Comparison of ENCODE assay signal across 8 cellular contexts in genomic region chr2:229416116-229416694, GRCh38.
DNase-seq lines count a peak whose midpoint lies in the region; ATAC-seq, FAIRE-seq and TF ChIP-seq lines count a peak whose summit lies in the region.

No MANE protein-coding gene starts in this region.

- H3K36me3 ChIP-seq in kidney (ENCODE audit: control insufficient read depth in 1 of 2, insufficient read depth in 2 of 2, low read length in 2 of 2) = no peaks in the 10 kb centered on the region
- H3K36me3 ChIP-seq in spleen = no peaks in the 10 kb centered on the region

- DNase-seq in HFFc6 = peak; percentile 3
- peak; percentile 51 for DNase-seq in astrocyte of the hippocampus (ENCODE audit: low read depth, low spot score)
- DNase-seq in kidney = peak; percentile 87
- DNase-seq in spleen = no peak
- DNase-seq in islet precursor cell = no peak
- no peak for DNase-seq in glutamatergic neuron
- no peak for DNase-seq in epidermal melanocyte (ENCODE audit: insufficient read length, low spot score)

- H3K9me3 Mint-ChIP-seq in HFFc6 = no peaks in the 10 kb centered on the region
- H3K9me3 Mint-ChIP-seq in glutamatergic neuron (ENCODE audit: unreplicated experiment) = peaks cover 1% of the 10 kb centered on the region

- H3K27me3 Mint-ChIP-seq in HFFc6 (ENCODE audit: insufficient read depth) (no peaks in the 10 kb centered on the region), glutamatergic neuron (ENCODE audit: unreplicated experiment) (peaks cover 4% of the 10 kb centered on the region)

- TF ChIP-seq CTCF in HFFc6 (IDR thresholded peaks at IDR 0.05) = no peak
- no peak for TF ChIP-seq CTCF in kidney (IDR thresholded peaks at IDR 0.05; ENCODE audit: borderline replicate concordance, extremely low read depth, insufficient read depth)
- peak in 1 of 11 experiments; percentile 6 for TF ChIP-seq CTCF in spleen (IDR thresholded peaks at IDR 0.05 in 8 of 11, conservative IDR thresholded peaks at IDR 0.05 in 3 of 11)
- TF ChIP-seq CTCF in glutamatergic neuron (IDR thresholded peaks at IDR 0.05; ENCODE audit: partially characterized antibody, unreplicated experiment) = no peak

- H3K4me1 ChIP-seq in kidney (ENCODE audit: control insufficient read depth in 1 of 2, insufficient read depth in 1 of 2, low read depth in 1 of 2, low read length in 2 of 2) = peaks cover 0 to 3% of the 10 kb centered on the region in 2 donors
- peaks cover 0 to 24% (median 7%) of the 10 kb centered on the region in 6 donors for H3K4me1 ChIP-seq in spleen

- no peak for ATAC-seq in GM18517 (IDR thresholded peaks at IDR 0.05; ENCODE audit: unreplicated experiment)

- TF ChIP-seq POLR2A in spleen (IDR thresholded peaks at IDR 0.05) = no peak

- H3K4me1 Mint-ChIP-seq in HFFc6 (ENCODE audit: low read depth) (peaks cover 16% of the 10 kb centered on the region), glutamatergic neuron (ENCODE audit: low read depth, unreplicated experiment) (peaks cover 15% of the 10 kb centered on the region)

- 8 to 22% (median 15%) methylated on average over 5 of the region's 5 CpGs for WGBS in spleen, 5 donors

- H3K36me3 Mint-ChIP-seq in HFFc6 (ENCODE audit: low read depth) = no peaks in the 10 kb centered on the region
- H3K36me3 Mint-ChIP-seq in glutamatergic neuron (ENCODE audit: unreplicated experiment) = peaks cover 5% of the 10 kb centered on the region

- H3K9me3 ChIP-seq in kidney (ENCODE audit: control insufficient read depth in 1 of 2, low read length in 2 of 2) (no peaks in the 10 kb centered on the region), spleen (peaks cover 0 to 5% (median 0%) of the 10 kb centered on the region in 8 donors)

- peak overlapping the region; percentile 36; the same call in 1 of the 2 replicates for H3K4me3 Mint-ChIP-seq in HFFc6
- no peak overlapping the region for H3K4me3 Mint-ChIP-seq in glutamatergic neuron (ENCODE audit: unreplicated experiment)

- H3K27me3 ChIP-seq in spleen (replicated peaks in 1 of 7) = no peaks in the 10 kb centered on the region

- no peak overlapping the region for H3K9ac ChIP-seq in kidney (ENCODE audit: low read length in 2 of 2)

- peak overlapping the region; percentile 56; the same call in 1 of the 2 replicates for H3K27ac Mint-ChIP-seq in HFFc6
- H3K27ac Mint-ChIP-seq in glutamatergic neuron (ENCODE audit: unreplicated experiment) = no peak overlapping the region

- H3K27ac ChIP-seq in kidney (ENCODE audit: low read depth in 2 of 2, low read length in 2 of 2) (no peak overlapping the region), spleen (peak overlapping the region in 6 of 8 donors; percentile 38 to 82 (median 66))

- H3K4me3 ChIP-seq in kidney (ENCODE audit: low read length in 2 of 2) (no peak overlapping the region), spleen (no peak overlapping the region)

- FAIRE-seq in kidney (lab: Jason Lieb, UNC) = no peak

- intact Hi-C loops in kidney (cut with DNase I) (no loop called here), spleen (cut with DNase I; ENCODE audit: low total_unique reads) (no loop called here)

Comparison
In these comparisons a context has a peak if more than half of its experiments do, and no peak if none do; other contexts are left out.
1. DNase-seq: peak in HFFc6 (single experiment), astrocyte of the hippocampus (single experiment) and kidney (single experiment); none in spleen (single experiment), islet precursor cell (single experiment), glutamatergic neuron (single experiment) and epidermal melanocyte (single experiment).
2. H3K27ac ChIP-seq: peak in spleen (6 of 8); none in kidney (0 of 2).